5 cellular contexts compared by ENCODE assay signal in the genomic region with DNA sequence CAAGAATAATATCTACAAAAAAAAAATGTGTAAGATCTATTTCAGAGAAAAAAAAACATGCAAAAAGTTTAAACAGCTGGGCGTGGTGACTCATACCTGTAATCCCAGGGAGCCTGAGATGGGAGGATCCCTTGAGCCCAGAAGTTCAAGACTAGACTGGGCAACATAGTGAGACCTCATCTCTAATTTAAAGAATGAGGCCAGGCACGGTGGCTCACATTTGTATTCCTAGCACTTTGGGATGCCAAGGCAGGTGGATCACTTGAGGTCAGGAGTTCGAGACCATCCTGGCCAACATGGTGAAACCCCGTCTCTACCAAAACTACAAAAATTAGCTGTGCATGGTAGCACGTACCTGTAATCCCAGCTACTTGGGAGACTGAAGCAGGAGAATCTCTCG. TPM values are rescaled to one million over a fixed set of nuclear protein-coding genes. Genes with fewer than 3 reads are reported as not detected.
"Had no signal": no experiment of that assay in that cellular context is flagged by ENCODE, and none has a peak within 500 bp of the region (broad histone marks: within the 10 kb centered on the region; RNA-seq: fewer than 3 reads in every experiment).

No MANE protein-coding gene starts in this region.

RNA-seq across cellular contexts. Expression of gene L1TD1, which starts 9.4 kb away (rescaled TPM):
- total RNA-seq: activated CD4-positive, alpha-beta memory T cell treated with anti-CD3 and anti-CD28 coated beads for 36 hours; cerebellum; OCI-LY7; RPMI7951; SJSA1 had no signal
